In the genomic region with DNA sequence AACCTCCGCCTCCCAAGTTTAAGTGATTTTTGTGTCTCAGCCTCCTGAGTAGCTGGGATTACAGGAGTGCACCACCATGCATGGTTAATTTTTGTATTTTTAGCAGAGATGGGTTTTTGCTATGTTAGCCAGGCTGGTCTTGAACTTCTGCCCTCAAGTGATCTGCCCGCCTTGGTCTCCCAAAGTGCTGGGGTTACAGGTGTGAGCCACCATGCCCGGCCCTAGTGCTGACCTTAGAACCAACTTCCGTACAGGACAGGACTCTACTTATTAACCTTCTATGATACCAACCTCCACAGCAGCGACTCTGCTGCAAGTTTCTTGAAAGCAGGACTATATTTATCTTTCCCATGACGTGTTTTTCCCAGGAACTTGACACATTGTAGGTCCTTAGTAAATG, we compare ENCODE assay signal across 23 cellular contexts.
"Had no signal": no experiment of that assay in that cellular context is flagged by ENCODE, and none has a peak within 500 bp of the region (broad histone marks: within the 10 kb centered on the region; RNA-seq: fewer than 3 reads in every experiment).

No MANE protein-coding gene starts in this region.

- H3K4me1 ChIP-seq: esophagus squamous epithelium, transverse colon, uterus had no signal

- H3K9me3 ChIP-seq: esophagus squamous epithelium, mucosa of descending colon, ovary, thoracic aorta, transverse colon, uterus had no signal

- ATAC-seq: left lobe of liver; mucosa of descending colon; naive thymus-derived CD8-positive, alpha-beta T cell; right cardiac atrium; stimulated activated memory B cell treated with anti-CD40 and anti-IgM and Interleukin-4, amounts not matched to agents 10 μg/mL and 1 μg/mL and 100 μg/mL, for 72 hours; stimulated activated naive CD8-positive, alpha-beta T cell treated with anti-CD3 and anti-CD28 coated beads, Interleukin-15, amount 100 ng/mL, for 72 hours had no signal

- H3K27me3 Mint-ChIP-seq: progenitor cell of endocrine pancreas had no signal

- H3K27ac Mint-ChIP-seq: naive thymus-derived CD8-positive, alpha-beta T cell; progenitor cell of endocrine pancreas; stimulated activated memory B cell treated with anti-CD40 and anti-IgM and Interleukin-4, amounts not matched to agents 10 μg/mL and 1 μg/mL and 100 μg/mL, for 72 hours; stimulated activated naive CD8-positive, alpha-beta T cell treated with anti-CD3 and anti-CD28 coated beads, Interleukin-15, amount 100 ng/mL, for 72 hours had no signal

- DNase-seq: caudate nucleus; cortex of kidney; effector memory CD4-positive, alpha-beta T cell; esophagus squamous epithelium; foreskin fibroblast; mammary epithelial cell; mucosa of descending colon; naive thymus-derived CD8-positive, alpha-beta T cell; ovary; right cardiac atrium; stimulated activated CD4-positive, alpha-beta T cell treated with anti-CD3 and anti-CD28 coated beads, Interleukin-15, amount 100 ng/mL, for 24 hours; stimulated activated CD4-positive, alpha-beta T cell treated with anti-CD3 and anti-CD28 coated beads, Interleukin-1b, Interleukin-23, amount 100 ng/mL, for 48 hours; stimulated activated CD4-positive, alpha-beta T cell treated with anti-CD3 and anti-CD28 coated beads, Interleukin-4, amount 100 ng/mL, for 24 hours; stimulated activated naive CD8-positive, alpha-beta T cell treated with anti-CD3 and anti-CD28 coated beads, Interleukin-15, amount 100 ng/mL, for 72 hours; transverse colon; uterus had no signal

- H3K9me3 Mint-ChIP-seq: neural crest cell; stimulated activated naive CD8-positive, alpha-beta T cell treated with anti-CD3 and anti-CD28 coated beads, Interleukin-15, amount 100 ng/mL, for 72 hours had no signal

- H3K27me3 ChIP-seq: dorsolateral prefrontal cortex, esophagus squamous epithelium, ovary, transverse colon, uterus had no signal

- H3K36me3 ChIP-seq: esophagus squamous epithelium, ovary, thoracic aorta, transverse colon, uterus had no signal

- H3K4me3 Mint-ChIP-seq: naive thymus-derived CD8-positive, alpha-beta T cell; neural crest cell; stimulated activated memory B cell treated with anti-CD40 and anti-IgM and Interleukin-4, amounts not matched to agents 10 μg/mL and 1 μg/mL and 100 μg/mL, for 72 hours; stimulated activated naive CD8-positive, alpha-beta T cell treated with anti-CD3 and anti-CD28 coated beads, Interleukin-15, amount 100 ng/mL, for 72 hours had no signal

- H3K27ac ChIP-seq: dorsolateral prefrontal cortex, epithelial cell of prostate, esophagus squamous epithelium, ovary, thoracic aorta, transverse colon, uterus had no signal

- H3K4me3 ChIP-seq: dorsolateral prefrontal cortex, esophagus squamous epithelium, mucosa of descending colon, ovary, thoracic aorta, transverse colon, uterus had no signal

- H3K4me1 Mint-ChIP-seq: naive thymus-derived CD8-positive, alpha-beta T cell; neural crest cell; stimulated activated memory B cell treated with anti-CD40 and anti-IgM and Interleukin-4, amounts not matched to agents 10 μg/mL and 1 μg/mL and 100 μg/mL, for 72 hours; stimulated activated naive CD8-positive, alpha-beta T cell treated with anti-CD3 and anti-CD28 coated beads, Interleukin-15, amount 100 ng/mL, for 72 hours had no signal
